Comparison of ENCODE assay signal across 14 cellular contexts in the genomic region with DNA sequence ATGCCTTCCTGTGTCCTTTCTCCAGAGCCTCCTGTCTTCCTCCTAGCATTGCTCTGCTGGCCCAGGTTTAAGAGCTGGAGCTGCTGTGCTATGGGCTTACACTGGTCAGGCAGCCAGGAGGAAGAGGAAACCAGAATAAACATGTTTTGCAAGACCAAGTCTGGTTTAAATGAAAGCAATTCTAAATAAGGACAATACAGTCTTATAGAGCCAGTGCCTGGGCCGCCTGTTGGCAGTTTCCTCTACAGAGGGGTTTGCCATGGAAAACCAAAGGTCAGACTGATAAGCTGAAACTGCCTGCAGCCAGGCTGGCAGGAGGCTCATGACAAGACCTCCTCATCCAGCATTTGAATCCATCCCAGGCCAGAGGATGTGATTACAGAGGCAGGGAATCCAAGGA.
DNase-seq lines count a peak whose midpoint lies in the region; ATAC-seq and TF ChIP-seq lines count a peak whose summit lies in the region.
"Had no signal": no experiment of that assay in that cellular context is flagged by ENCODE, and none has a peak within 500 bp of the region (broad histone marks: within the 10 kb centered on the region; RNA-seq: fewer than 3 reads in every experiment).

No MANE protein-coding gene starts in this region.

- peaks cover 3% of the 10 kb centered on the region for H3K4me1 Mint-ChIP-seq in endothelial cell (ENCODE audit: unreplicated experiment)
- H3K4me1 Mint-ChIP-seq: central memory CD8-positive, alpha-beta T cell; stimulated activated naive CD8-positive, alpha-beta T cell treated with anti-CD3 and anti-CD28 coated beads, Interleukin-15, amount 100 ng/mL, for 72 hours had no signal

- no peak overlapping the region for H3K27ac Mint-ChIP-seq in endothelial cell (ENCODE audit: unreplicated experiment)
- H3K27ac Mint-ChIP-seq: activated CD8-positive, alpha-beta T cell treated with anti-CD3 and anti-CD28 coated beads for 36 hours; stimulated activated naive CD8-positive, alpha-beta T cell treated with anti-CD3 and anti-CD28 coated beads, Interleukin-15, amount 100 ng/mL, for 72 hours had no signal

- no peaks in the 10 kb centered on the region for H3K79me2 ChIP-seq in Karpas-422 (ENCODE audit: low read length)

- peaks cover 4% of the 10 kb centered on the region for H3K36me3 Mint-ChIP-seq in endothelial cell (ENCODE audit: low read depth, unreplicated experiment)

- no peak overlapping the region for H3K4me2 ChIP-seq in Karpas-422 (ENCODE audit: low read depth, low read length, poor library complexity, severe bottlenecking)

- no peak overlapping the region for H3K9ac ChIP-seq in Karpas-422 (ENCODE audit: low read length)

- intact Hi-C loops in left colon (cut with DNase I, micrococcal nuclease) = no loop called here

- H3K9me3 Mint-ChIP-seq in endothelial cell (ENCODE audit: unreplicated experiment) = peaks cover 7% of the 10 kb centered on the region

- H3K36me3 ChIP-seq in thoracic aorta (no peaks in the 10 kb centered on the region), Karpas-422 (ENCODE audit: insufficient read depth, low read length) (no peaks in the 10 kb centered on the region)

- peak; percentile 92 for ATAC-seq in left colon
- ATAC-seq in thoracic aorta (ENCODE audit: insufficient number of reproducible peaks, low FRiP score, low read depth) = peak; percentile 59
- no peak for ATAC-seq in HG02938 (IDR thresholded peaks at IDR 0.05; ENCODE audit: unreplicated experiment)
- ATAC-seq: activated CD8-positive, alpha-beta T cell treated with anti-CD3 and anti-CD28 coated beads for 36 hours; stimulated activated naive CD8-positive, alpha-beta T cell treated with anti-CD3 and anti-CD28 coated beads, Interleukin-15, amount 100 ng/mL, for 72 hours had no signal

- H3K27ac ChIP-seq in thoracic aorta = peak overlapping the region; percentile 78 to 91
- no peak overlapping the region for H3K27ac ChIP-seq in Karpas-422 (ENCODE audit: low read length)

- no peak overlapping the region for H2AFZ ChIP-seq in Karpas-422 (ENCODE audit: low read length)

- H3K27me3 ChIP-seq in thoracic aorta (replicated peaks; ENCODE audit: insufficient read depth) (no peaks in the 10 kb centered on the region), Karpas-422 (ENCODE audit: low read length) (0 out of 2 replicates have a peak, but pooled peaks cover 2% of the 10 kb centered on the region)

- no peaks in the 10 kb centered on the region for H4K20me1 ChIP-seq in Karpas-422 (ENCODE audit: insufficient read depth, low read depth, low read length)

- H3K9me2 ChIP-seq in Karpas-422 (replicated peaks; ENCODE audit: insufficient read depth, low read length) = no peaks in the 10 kb centered on the region

- peaks cover 4% of the 10 kb centered on the region for H3K9me3 ChIP-seq in thoracic aorta
- no peaks in the 10 kb centered on the region for H3K9me3 ChIP-seq in Karpas-422 (ENCODE audit: low read length)

- TF ChIP-seq CTCF in endothelial cell (IDR thresholded peaks at IDR 0.05; ENCODE audit: unreplicated experiment) (no peak), thoracic aorta (IDR thresholded peaks at IDR 0.05) (no peak)

- H3K4me1 ChIP-seq in thoracic aorta (ENCODE audit: control insufficient read depth in 1 of 2, low read depth in 2 of 2) (peaks cover 22 to 46% of the 10 kb centered on the region in 2 donors), Karpas-422 (ENCODE audit: low read length) (no peaks in the 10 kb centered on the region)

- no peak overlapping the region for H3K4me3 Mint-ChIP-seq in endothelial cell (ENCODE audit: unreplicated experiment)
- H3K4me3 Mint-ChIP-seq: activated CD8-positive, alpha-beta T cell treated with anti-CD3 and anti-CD28 coated beads for 36 hours; central memory CD8-positive, alpha-beta T cell; stimulated activated naive CD8-positive, alpha-beta T cell treated with anti-CD3 and anti-CD28 coated beads, Interleukin-15, amount 100 ng/mL, for 72 hours had no signal

- H3K4me3 ChIP-seq in thoracic aorta = no peak overlapping the region
- no peak overlapping the region for H3K4me3 ChIP-seq in Karpas-422 (ENCODE audit: low read length)

- DNase-seq in NCI-H2029 (lab: John Stamatoyannopoulos, UW) = peak; percentile 37
- DNase-seq in endothelial cell (ENCODE audit: low spot score) = peak; percentile 3
- DNase-seq in left colon = peak; percentile 31 to 46
- DNase-seq in thoracic aorta (ENCODE audit: low spot score) = no peak
- no peak for DNase-seq in Karpas-422
- DNase-seq in T-helper 2 cell = no peak
- no peak for DNase-seq in DMS79 treated with DMSO at 0.1 percent for 48 hours (lab: John Stamatoyannopoulos, UW)
- DNase-seq: activated CD8-positive, alpha-beta T cell treated with anti-CD3 and anti-CD28 coated beads for 36 hours; activated gamma-delta T cell treated with Interleukin-2 at 50 U/mL for 16 hours; COR-L47; NCI-H2081; stimulated activated naive CD8-positive, alpha-beta T cell treated with anti-CD3 and anti-CD28 coated beads, Interleukin-15, amount 100 ng/mL, for 72 hours had no signal

- peaks cover 5% of the 10 kb centered on the region for H3K27me3 Mint-ChIP-seq in endothelial cell (ENCODE audit: unreplicated experiment)

Comparison
In these comparisons a context has a peak if more than half of its experiments do, and no peak if none do; other contexts are left out.
1. DNase-seq: peak in NCI-H2029 (single experiment), endothelial cell (single experiment) and left colon (2 of 2); none in thoracic aorta (single experiment), Karpas-422 (single experiment), T-helper 2 cell (0 of 5) and DMS79 treated with DMSO at 0.1 percent for 48 hours (single experiment).